ENCODE assay signal across 2 cellular contexts in the genomic region with DNA sequence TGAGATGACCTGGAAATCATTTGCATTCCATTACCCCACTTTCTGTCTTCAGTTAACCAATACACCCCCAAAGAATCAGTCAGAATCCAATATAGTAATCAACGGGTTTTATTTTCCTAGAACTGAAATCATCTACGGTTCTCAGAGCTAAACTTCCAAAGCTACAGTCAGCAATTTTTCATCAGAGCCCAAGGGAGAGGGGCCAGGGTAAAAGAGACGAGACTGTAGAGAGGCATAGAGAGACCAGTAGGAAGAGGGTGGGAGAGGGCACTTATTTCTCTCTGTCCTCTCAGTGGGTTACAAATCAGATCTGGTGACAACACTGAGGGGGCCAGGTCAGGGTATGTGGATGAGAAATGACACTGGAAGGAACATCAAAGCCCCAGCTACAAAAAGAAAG.
TF ChIP-seq lines count a peak whose summit lies in the region.

No MANE protein-coding gene starts in this region.

TF ChIP-seq in IMR-90, 13 proteins besides CTCF, POLR2A, EP300 and RAD21:
- TF ChIP-seq MXI1 (IDR thresholded peaks at IDR 0.05; ENCODE audit: borderline replicate concordance, low read depth, low read length), result no peak
- 0 out of 2 replicates have a peak, but pooled peaks have one; percentile 3 for TF ChIP-seq MAFK (IDR thresholded peaks at IDR 0.05; ENCODE audit: low read depth, low read length)

TF ChIP-seq in GM12878, 131 proteins besides CTCF, POLR2A, EP300 and RAD21:
- TF ChIP-seq IKZF1 (conservative IDR thresholded peaks at IDR 0.05) (no peak), CEBPB (IDR thresholded peaks at IDR 0.05; ENCODE audit: borderline replicate concordance in 1 of 2, low read depth in 2 of 2, low read length in 2 of 2) (no peak)
